9 cellular contexts compared by ENCODE assay signal in the genomic region with DNA sequence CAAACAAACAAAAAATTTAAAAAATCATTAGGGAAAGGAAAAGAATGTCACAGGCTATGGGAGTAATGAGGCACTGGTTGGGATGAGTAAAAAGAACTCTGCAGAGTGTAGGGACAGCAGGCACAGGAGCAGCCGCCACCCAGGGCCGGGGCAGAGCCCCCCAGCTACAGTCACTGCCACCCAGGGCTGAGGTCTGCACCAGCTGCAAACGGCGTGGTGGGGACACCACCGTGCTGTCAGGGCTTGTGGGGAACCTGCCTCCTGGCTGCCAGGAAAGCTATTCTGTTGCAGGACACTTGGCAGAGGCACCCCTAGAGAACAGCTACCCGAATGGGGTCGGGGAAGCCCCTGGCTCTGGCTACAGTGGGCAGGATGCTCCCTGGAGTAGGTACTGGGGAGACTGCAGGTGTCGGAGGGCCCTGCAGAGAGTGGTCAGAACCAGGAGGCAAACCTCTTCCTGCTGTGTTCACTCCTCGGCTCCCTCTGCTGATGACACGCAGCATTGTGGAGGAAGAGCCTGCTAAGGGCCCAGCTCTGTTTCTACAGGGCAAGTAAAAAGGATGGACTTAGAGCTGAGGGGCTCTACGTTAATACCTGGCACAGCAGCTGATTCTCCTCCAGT. TPM values are rescaled to one million over a fixed set of nuclear protein-coding genes. Genes with fewer than 3 reads are reported as not detected.
DNase-seq lines count a peak whose midpoint lies in the region; ATAC-seq and TF ChIP-seq lines count a peak whose summit lies in the region.
"Had no signal": no experiment of that assay in that cellular context is flagged by ENCODE, and none has a peak within 500 bp of the region (broad histone marks: within the 10 kb centered on the region; RNA-seq: fewer than 3 reads in every experiment).

No MANE protein-coding gene starts in this region.

- POLR2A ChIA-PET in GM10248 (lab: Yijun Ruan, JAX) = no interaction called here

- ATAC-seq in GM21576 (IDR thresholded peaks at IDR 0.05; ENCODE audit: unreplicated experiment) = no peak
- ATAC-seq in GM19452 (IDR thresholded peaks at IDR 0.05; ENCODE audit: unreplicated experiment) = no peak
- ATAC-seq: naive thymus-derived CD4-positive, alpha-beta T cell had no signal

- no peak overlapping the region for H3K9ac ChIP-seq in OCI-LY1 (ENCODE audit: low read length)

- no peaks in the 10 kb centered on the region for H3K79me2 ChIP-seq in OCI-LY1 (ENCODE audit: insufficient read depth, low read length)

- no peaks in the 10 kb centered on the region for H3K9me3 ChIP-seq in OCI-LY1 (ENCODE audit: low read length)

- DNase-seq in CD1c-positive myeloid dendritic cell (ENCODE audit: extremely low spot score) (peak; percentile 19), GM10248 (ENCODE audit: extremely low spot score) (peak; percentile 64), dermis microvascular lymphatic vessel endothelial cell (ENCODE audit: low read depth in 2 of 2) (peak; percentile 20 to 44), neural crest cell (ENCODE audit: low read depth, low spot score) (no peak), cerebellum (ENCODE audit: low spot score) (no peak)

- H3F3A ChIP-seq in OCI-LY1 (ENCODE audit: insufficient read depth, low read length) = no peaks in the 10 kb centered on the region

- no peaks in the 10 kb centered on the region for H4K20me1 ChIP-seq in OCI-LY1 (ENCODE audit: insufficient read depth, low read length)

- H2AFZ ChIP-seq in OCI-LY1 (ENCODE audit: low read length) = no peak overlapping the region

- no peaks in the 10 kb centered on the region for H3K27me3 Mint-ChIP-seq in neural crest cell (ENCODE audit: low read depth)
- H3K27me3 Mint-ChIP-seq: naive thymus-derived CD4-positive, alpha-beta T cell had no signal

- H3K4me3 ChIP-seq in OCI-LY1 (ENCODE audit: low read depth, low read length, poor library complexity, severe bottlenecking) = no peak overlapping the region

- no peaks in the 10 kb centered on the region for H3K4me1 Mint-ChIP-seq in neural crest cell

- no peak overlapping the region for H3K4me3 Mint-ChIP-seq in neural crest cell
- H3K4me3 Mint-ChIP-seq: naive thymus-derived CD4-positive, alpha-beta T cell had no signal

- H3K27me3 ChIP-seq in OCI-LY1 (ENCODE audit: insufficient read depth, low read length) = no peaks in the 10 kb centered on the region

- no peaks in the 10 kb centered on the region for H3K9me2 ChIP-seq in OCI-LY1 (ENCODE audit: low read depth, low read length)

- H3K27ac ChIP-seq in OCI-LY1 (ENCODE audit: low read depth, low read length, poor library complexity, severe bottlenecking) = no peak overlapping the region

- no peak overlapping the region for H3K27ac Mint-ChIP-seq in neural crest cell (ENCODE audit: unreplicated experiment)

- no peaks in the 10 kb centered on the region for H3K9me3 Mint-ChIP-seq in neural crest cell
- H3K9me3 Mint-ChIP-seq: naive thymus-derived CD4-positive, alpha-beta T cell had no signal

- H3K36me3 Mint-ChIP-seq in neural crest cell (ENCODE audit: low read depth) = peaks cover 6% of the 10 kb centered on the region

- CTCF ChIA-PET in GM10248 (lab: Yijun Ruan, JAX) = interaction anchor here (1.0 kb wide), 1 partner anchor 8 kb away, joined by 3 read pairs; no protein-coding TSS in a partner anchor

- peak; percentile 20 for TF ChIP-seq CTCF in GM10248 (IDR thresholded peaks at IDR 0.05; ENCODE audit: control extremely low read depth, extremely low read depth, low read depth, missing control alignments)
- peak; percentile 40; the same call in 1 of the 2 replicates for TF ChIP-seq CTCF in OCI-LY1 (IDR thresholded peaks at IDR 0.05; ENCODE audit: low read length)
- TF ChIP-seq CTCF in neural crest cell (conservative IDR thresholded peaks at IDR 0.05) = peak; percentile 54

- H3K4me2 ChIP-seq in OCI-LY1 (ENCODE audit: low read length) = no peak overlapping the region

- no peaks in the 10 kb centered on the region for H3K4me1 ChIP-seq in OCI-LY1 (ENCODE audit: insufficient read depth, low read length, severe bottlenecking)

- H3K36me3 ChIP-seq in OCI-LY1 (ENCODE audit: insufficient read depth, low read length) = no peaks in the 10 kb centered on the region; the same call in 1 of the 2 replicates

RNA-seq across cellular contexts. Expression of a gene that starts 32.3 kb away (rescaled TPM):
- total RNA-seq in dermis microvascular lymphatic vessel endothelial cell (18.9 and 31.5 TPM in 2 replicates), neural crest cell (56.9 and 60.3 TPM in 2 replicates), cerebellum (17.0 TPM)

Comparison
In these comparisons a context has a peak if more than half of its experiments do, and no peak if none do; other contexts are left out.
1. DNase-seq: peak in CD1c-positive myeloid dendritic cell (single experiment), GM10248 (single experiment) and dermis microvascular lymphatic vessel endothelial cell (2 of 2); none in neural crest cell (single experiment) and cerebellum (single experiment).
2. Peak in every context shown above with its lines, with median percentiles within 50 percentile points of each other: CTCF ChIP-seq.